21 cellular contexts compared by ENCODE assay signal in the genomic region with DNA sequence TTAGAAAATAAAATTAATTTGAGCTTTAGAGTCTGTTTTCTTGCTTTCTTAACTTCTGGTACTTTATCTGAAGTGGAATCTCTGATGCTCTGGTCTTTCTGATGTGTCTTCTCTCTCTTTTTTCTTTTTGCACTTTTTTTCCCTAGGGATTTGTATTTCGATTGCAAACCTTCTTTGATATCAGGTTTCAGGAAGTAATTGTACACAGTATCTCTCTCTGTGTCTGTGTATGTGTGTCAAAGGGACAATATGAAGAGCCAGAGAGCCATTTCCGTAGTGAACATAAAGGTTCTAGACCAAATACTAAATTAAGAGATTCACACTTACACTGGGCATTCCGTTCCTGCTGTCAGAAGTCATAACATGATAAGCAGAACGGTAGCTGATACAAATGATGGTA.
DNase-seq lines count a peak whose midpoint lies in the region; ATAC-seq and TF ChIP-seq lines count a peak whose summit lies in the region.
"Had no signal": no experiment of that assay in that cellular context is flagged by ENCODE, and none has a peak within 500 bp of the region (broad histone marks: within the 10 kb centered on the region; RNA-seq: fewer than 3 reads in every experiment).

No MANE protein-coding gene starts in this region.

- no peaks in the 10 kb centered on the region for H3K36me3 Mint-ChIP-seq in progenitor cell of endocrine pancreas (ENCODE audit: insufficient read depth)
- H3K36me3 Mint-ChIP-seq: activated CD8-positive, alpha-beta memory T cell treated with anti-CD3 and anti-CD28 coated beads, Interleukin-2, amount 10 ng/mL, durations not matched to agents 7 days and 5 days; memory B cell had no signal

- H3K4me3 Mint-ChIP-seq in progenitor cell of endocrine pancreas (ENCODE audit: low read depth), result no peak overlapping the region
- H3K4me3 Mint-ChIP-seq: activated CD8-positive, alpha-beta memory T cell treated with anti-CD3 and anti-CD28 coated beads, Interleukin-2, amount 10 ng/mL, durations not matched to agents 7 days and 5 days; memory B cell; T-helper 17 cell had no signal

- DNase-seq in NCI-H748 (lab: John Stamatoyannopoulos, UW; ENCODE audit: unreplicated experiment), result peak; percentile 61
- DNase-seq in NCI-H748 treated with DMSO at 0.1 percent for 48 hours (lab: John Stamatoyannopoulos, UW), result no peak
- peak; percentile 57 for DNase-seq in NCI-H146 (lab: John Stamatoyannopoulos, UW)
- DNase-seq in OCI-M1 (lab: John Stamatoyannopoulos, UW), result peak; percentile 13
- no peak for DNase-seq in progenitor cell of endocrine pancreas (ENCODE audit: low spot score, unreplicated experiment)
- DNase-seq in stimulated activated CD4-positive, alpha-beta T cell treated with anti-CD3 and anti-CD28 coated beads, Interleukin-4, amount 100 ng/mL, for 24 hours, result no peak
- DNase-seq: activated CD4-positive, CD25-positive, alpha-beta regulatory T cell; activated CD8-positive, alpha-beta memory T cell treated with anti-CD3 and anti-CD28 coated beads, Interleukin-2, amount 10 ng/mL, durations not matched to agents 7 days and 5 days; activated gamma-delta T cell treated with Interleukin-2 at 50 U/mL for 16 hours; activated T-cell treated with anti-CD3 and anti-CD28 coated beads, Interleukin-2, amount 50 U/mL, for 48 hours; colonic mucosa; effector CD8-positive, alpha-beta T cell; NCI-H2171 treated with DMSO at 0.1 percent for 48 hours; NCI-H774; ovary; stimulated activated naive CD4-positive, alpha-beta T cell treated with Interleukin-2 at 50 U/mL for 16 hours; T-helper 17 cell had no signal

- peak overlapping the region; percentile 22 for H3K27ac Mint-ChIP-seq in progenitor cell of endocrine pancreas
- H3K27ac Mint-ChIP-seq: activated CD8-positive, alpha-beta memory T cell treated with anti-CD3 and anti-CD28 coated beads, Interleukin-2, amount 10 ng/mL, durations not matched to agents 7 days and 5 days; memory B cell; T-helper 17 cell had no signal

- no peak for TF ChIP-seq CTCF in progenitor cell of endocrine pancreas (IDR thresholded peaks at IDR 0.05; ENCODE audit: unreplicated experiment)

- peaks cover 12% of the 10 kb centered on the region for H3K27me3 Mint-ChIP-seq in progenitor cell of endocrine pancreas
- H3K27me3 Mint-ChIP-seq: activated CD8-positive, alpha-beta memory T cell treated with anti-CD3 and anti-CD28 coated beads, Interleukin-2, amount 10 ng/mL, durations not matched to agents 7 days and 5 days; memory B cell; T-helper 17 cell had no signal

- ATAC-seq in HG03196 (IDR thresholded peaks at IDR 0.05; ENCODE audit: unreplicated experiment) (no peak), esophagus mucosa (no peak)
- ATAC-seq: activated CD8-positive, alpha-beta memory T cell treated with anti-CD3 and anti-CD28 coated beads, Interleukin-2, amount 10 ng/mL, durations not matched to agents 7 days and 5 days; HepG2; T-helper 17 cell had no signal

- peaks cover 42% of the 10 kb centered on the region for H3K4me1 Mint-ChIP-seq in progenitor cell of endocrine pancreas (ENCODE audit: low read depth)
- H3K4me1 Mint-ChIP-seq: activated CD8-positive, alpha-beta memory T cell treated with anti-CD3 and anti-CD28 coated beads, Interleukin-2, amount 10 ng/mL, durations not matched to agents 7 days and 5 days; memory B cell; T-helper 17 cell had no signal

- no peaks in the 10 kb centered on the region for H3K9me3 Mint-ChIP-seq in progenitor cell of endocrine pancreas (ENCODE audit: low read depth)

Comparison
In these comparisons a context has a peak if more than half of its experiments do, and no peak if none do; other contexts are left out.
1. DNase-seq: peak in NCI-H748 (single experiment), NCI-H146 (single experiment) and OCI-M1 (single experiment); none in NCI-H748 treated with DMSO at 0.1 percent for 48 hours (single experiment), progenitor cell of endocrine pancreas (single experiment) and stimulated activated CD4-positive, alpha-beta T cell treated with anti-CD3 and anti-CD28 coated beads, Interleukin-4, amount 100 ng/mL, for 24 hours (single experiment).